In genomic region chr14:69481815-69482568, GRCh38 we compare ENCODE assay signal across 9 cellular contexts. TPM values are rescaled to one million over a fixed set of nuclear protein-coding genes. Genes with fewer than 3 reads are reported as not detected.
A peak's percentile ranks its signal among the peaks of the same experiment; 100 is the strongest.
DNase-seq lines count a peak whose midpoint lies in the region; ATAC-seq and TF ChIP-seq lines count a peak whose summit lies in the region.
"Had no signal": no experiment of that assay in that cellular context is flagged by ENCODE, and none has a peak within 500 bp of the region (broad histone marks: within the 10 kb centered on the region; RNA-seq: fewer than 3 reads in every experiment).

No MANE protein-coding gene starts in this region.

- intact Hi-C loops in naive thymus-derived CD4-positive, alpha-beta T cell (cut with micrococcal nuclease) = no loop called here
- intact Hi-C loops in CD4-positive, alpha-beta memory T cell (cut with micrococcal nuclease) = no loop called here

- no peak for DNase-seq in naive thymus-derived CD4-positive, alpha-beta T cell
- DNase-seq in stimulated activated CD4-positive, alpha-beta T cell treated with anti-CD3 and anti-CD28 coated beads, Interleukin-4, amount 100 ng/mL, for 4 hours = no peak
- no peak for DNase-seq in CD4-positive, alpha-beta memory T cell
- DNase-seq in left lobe of liver (ENCODE audit: low spot score) = no peak
- DNase-seq: midbrain had no signal

- no peaks in the 10 kb centered on the region for H3K9me3 ChIP-seq in naive thymus-derived CD4-positive, alpha-beta T cell (ENCODE audit: control insufficient read depth in 2 of 3, low read length in 3 of 3)
- no peaks in the 10 kb centered on the region for H3K9me3 ChIP-seq in CD4-positive, alpha-beta memory T cell (ENCODE audit: control insufficient read depth in 1 of 2, low read length in 2 of 2)

- no peaks in the 10 kb centered on the region for H3K4me1 ChIP-seq in naive thymus-derived CD4-positive, alpha-beta T cell (ENCODE audit: control insufficient read depth in 2 of 2, insufficient read depth in 2 of 2, low read length in 2 of 2)
- no peaks in the 10 kb centered on the region for H3K4me1 ChIP-seq in CD4-positive, alpha-beta memory T cell (ENCODE audit: insufficient read depth, low read length)

- peaks cover 0 to 7% (median 3%) of the 10 kb centered on the region in 7 donors for H3K4me1 Mint-ChIP-seq in naive thymus-derived CD4-positive, alpha-beta T cell
- peaks cover 0 to 7% (median 3%) of the 10 kb centered on the region in 4 donors for H3K4me1 Mint-ChIP-seq in CD4-positive, alpha-beta memory T cell

- CTCF ChIA-PET in naive thymus-derived CD4-positive, alpha-beta T cell (lab: Charles Lee) = interaction anchor here (0.6 kb wide), 1 partner anchor 1646 kb away, joined by 3 read pairs; no protein-coding TSS in a partner anchor
- CTCF ChIA-PET in CD4-positive, alpha-beta memory T cell (lab: Charles Lee; ENCODE audit: partially characterized antibody) = no interaction called here

- peaks cover 0 to 12% (median 0%) of the 10 kb centered on the region in 5 donors for H3K36me3 Mint-ChIP-seq in naive thymus-derived CD4-positive, alpha-beta T cell
- H3K36me3 Mint-ChIP-seq in CD4-positive, alpha-beta memory T cell = no peaks in the 10 kb centered on the region

- peak; percentile 85 for TF ChIP-seq EP300 in Ishikawa (IDR thresholded peaks at IDR 0.05; ENCODE audit: borderline replicate concordance)

- H3K36me3 ChIP-seq in naive thymus-derived CD4-positive, alpha-beta T cell (ENCODE audit: control insufficient read depth in 2 of 3, insufficient read depth in 3 of 3, low read length in 3 of 3) = no peaks in the 10 kb centered on the region
- H3K36me3 ChIP-seq in CD4-positive, alpha-beta memory T cell (ENCODE audit: insufficient read depth, low read length) = no peaks in the 10 kb centered on the region

- POLR2A ChIA-PET in naive thymus-derived CD4-positive, alpha-beta T cell (lab: Charles Lee) = no interaction called here
- POLR2A ChIA-PET in CD4-positive, alpha-beta memory T cell (lab: Charles Lee; ENCODE audit: partially characterized antibody) = no interaction called here

- H3K27ac Mint-ChIP-seq in naive thymus-derived CD4-positive, alpha-beta T cell = no peak overlapping the region
- H3K27ac Mint-ChIP-seq in CD4-positive, alpha-beta memory T cell = no peak overlapping the region
- H3K27ac Mint-ChIP-seq: activated T-helper 1 cell treated with anti-CD3 and anti-CD28 coated beads, Interleukin-12 subunit alpha, Interleukin-12 subunit beta, Interleukin-2, Interleukin-4 antibody, amounts not matched to agents 30 ng/mL and 10 ng/mL and 1 ng/mL, durations not matched to agents 14 hours and 24 hours and 36 hours had no signal

- H3K4me3 ChIP-seq in naive thymus-derived CD4-positive, alpha-beta T cell (ENCODE audit: low read length) = no peak overlapping the region
- no peak overlapping the region for H3K4me3 ChIP-seq in CD4-positive, alpha-beta memory T cell (ENCODE audit: low read length in 2 of 2)

- H3K27me3 Mint-ChIP-seq in naive thymus-derived CD4-positive, alpha-beta T cell = peaks cover 33 to 50% (median 42%) of the 10 kb centered on the region in 5 donors
- peaks cover 21 to 29% of the 10 kb centered on the region in 2 donors for H3K27me3 Mint-ChIP-seq in CD4-positive, alpha-beta memory T cell

- no peak overlapping the region for H3K27ac ChIP-seq in naive thymus-derived CD4-positive, alpha-beta T cell (ENCODE audit: low read depth, low read length)
- H3K27ac ChIP-seq in CD4-positive, alpha-beta memory T cell (ENCODE audit: low read depth, low read length) = no peak overlapping the region

- no peaks in the 10 kb centered on the region for H3K27me3 ChIP-seq in naive thymus-derived CD4-positive, alpha-beta T cell (ENCODE audit: control insufficient read depth in 2 of 2, insufficient read depth in 2 of 2, low read length in 2 of 2)
- H3K27me3 ChIP-seq in CD4-positive, alpha-beta memory T cell (ENCODE audit: insufficient read depth, low read length) = peaks cover 3% of the 10 kb centered on the region

- no peaks in the 10 kb centered on the region for H3K9me3 Mint-ChIP-seq in naive thymus-derived CD4-positive, alpha-beta T cell
- H3K9me3 Mint-ChIP-seq in CD4-positive, alpha-beta memory T cell = no peaks in the 10 kb centered on the region
- H3K9me3 Mint-ChIP-seq: activated T-helper 1 cell treated with anti-CD3 and anti-CD28 coated beads, Interleukin-12 subunit alpha, Interleukin-12 subunit beta, Interleukin-2, Interleukin-4 antibody, amounts not matched to agents 30 ng/mL and 10 ng/mL and 1 ng/mL, durations not matched to agents 14 hours and 24 hours and 36 hours had no signal

- no peak for TF ChIP-seq RAD21 in Ishikawa (IDR thresholded peaks at IDR 0.05; ENCODE audit: low read depth)

- ATAC-seq in GM19025 (IDR thresholded peaks at IDR 0.05; ENCODE audit: low read depth, unreplicated experiment) = peak; percentile 97
- peak; percentile 89 for ATAC-seq in HG02623 (IDR thresholded peaks at IDR 0.05; ENCODE audit: unreplicated experiment)
- ATAC-seq in naive thymus-derived CD4-positive, alpha-beta T cell = peak; percentile 22
- ATAC-seq in left lobe of liver = no peak

- H3K4me3 Mint-ChIP-seq in naive thymus-derived CD4-positive, alpha-beta T cell = no peak overlapping the region
- no peak overlapping the region for H3K4me3 Mint-ChIP-seq in CD4-positive, alpha-beta memory T cell
- H3K4me3 Mint-ChIP-seq: activated T-helper 1 cell treated with anti-CD3 and anti-CD28 coated beads, Interleukin-12 subunit alpha, Interleukin-12 subunit beta, Interleukin-2, Interleukin-4 antibody, amounts not matched to agents 30 ng/mL and 10 ng/mL and 1 ng/mL, durations not matched to agents 14 hours and 24 hours and 36 hours had no signal

TF ChIP-seq in Ishikawa, 13 proteins besides CTCF, POLR2A, EP300 and RAD21:
- peak; percentile 68; the same call in 1 of the 2 replicates for TF ChIP-seq FOXM1 (IDR thresholded peaks at IDR 0.05; ENCODE audit: borderline replicate concordance, low read depth)
- peak; percentile 93 for TF ChIP-seq TCF12 (IDR thresholded peaks at IDR 0.05; ENCODE audit: low read depth)
- TF ChIP-seq TEAD4 (IDR thresholded peaks at IDR 0.05) = peak; percentile 28; the same call in 1 of the 2 replicates
- TF ChIP-seq REST (IDR thresholded peaks at IDR 0.05; ENCODE audit: low read depth) = no peak
- no peak for TF ChIP-seq EGR1 (IDR thresholded peaks at IDR 0.05)
- peak; percentile 79 for TF ChIP-seq NFIC (IDR thresholded peaks at IDR 0.05)

RNA-seq across cellular contexts. Expression of gene PLEKHD1, which starts 2.5 kb away (rescaled TPM):
- total RNA-seq in naive thymus-derived CD4-positive, alpha-beta T cell = under 1 TPM; 0.07 to 0.74 (median 0.30) TPM
- under 1 TPM in 1 of 2 donors, not detected in 1; 0.23 TPM for polyA plus RNA-seq in naive thymus-derived CD4-positive, alpha-beta T cell
- under 1 TPM; 0.30 to 0.32 TPM for total RNA-seq in CD4-positive, alpha-beta memory T cell
- under 1 TPM in 1 of 2 donors, not detected in 1; 0.13 TPM for polyA plus RNA-seq in CD4-positive, alpha-beta memory T cell
- total RNA-seq in left lobe of liver = not detected
- total RNA-seq: activated T-helper 1 cell treated with anti-CD3 and anti-CD28 coated beads, Interleukin-12 subunit alpha, Interleukin-12 subunit beta, Interleukin-2, Interleukin-4 antibody, amounts not matched to agents 30 ng/mL and 10 ng/mL and 1 ng/mL, durations not matched to agents 14 hours and 24 hours and 36 hours had no signal
